8 cellular contexts compared by ENCODE assay signal in the genomic region with DNA sequence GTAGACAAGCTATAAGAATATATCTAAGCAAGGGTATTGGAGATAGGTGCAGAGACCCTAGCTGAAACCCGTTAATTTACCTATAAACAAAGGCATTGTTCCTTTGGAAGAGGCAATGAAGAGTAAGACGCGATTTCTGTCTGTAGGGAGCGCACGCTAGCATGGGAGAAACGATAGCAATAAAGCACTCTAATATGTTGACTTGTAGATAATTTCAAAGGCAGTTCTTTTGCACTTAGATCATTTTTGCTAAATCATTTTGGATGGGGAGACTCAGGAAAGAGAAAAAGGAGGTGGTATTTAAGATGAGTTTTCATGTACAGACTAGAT. TPM values are rescaled to one million over a fixed set of nuclear protein-coding genes. Genes with fewer than 3 reads are reported as not detected.
DNase-seq lines count a peak whose midpoint lies in the region; ATAC-seq and TF ChIP-seq lines count a peak whose summit lies in the region.

No MANE protein-coding gene starts in this region.

- H3K9me3 ChIP-seq in smooth muscle cell (replicated peaks; ENCODE audit: low read depth): no peaks in the 10 kb centered on the region

- no peaks in the 10 kb centered on the region for H3K27me3 ChIP-seq in foreskin keratinocyte
- no peaks in the 10 kb centered on the region for H3K27me3 ChIP-seq in smooth muscle cell (ENCODE audit: low read depth)

- peak; percentile 36 for TF ChIP-seq CTCF in GM13977 (IDR thresholded peaks at IDR 0.05; ENCODE audit: extremely low read depth, insufficient read depth, missing control alignments)
- peak; percentile 59 for TF ChIP-seq CTCF in foreskin keratinocyte (conservative IDR thresholded peaks at IDR 0.05)
- TF ChIP-seq CTCF in smooth muscle cell (IDR thresholded peaks at IDR 0.05; ENCODE audit: borderline replicate concordance, insufficient read depth, poor library complexity, severe bottlenecking): no peak

- DNase-seq in GM13977 (ENCODE audit: low spot score) (no peak), RPMI8226 (peak; percentile 64), foreskin keratinocyte (peak; percentile 17 to 54), smooth muscle cell (lab: John Stamatoyannopoulos, UW; ENCODE audit: unreplicated experiment) (no peak), NCI-H510A treated with DMSO at 0.1 percent for 48 hours (lab: John Stamatoyannopoulos, UW) (no peak)
- no peak for DNase-seq in activated CD4-positive, CD25-positive, alpha-beta regulatory T cell treated with anti-CD3 and anti-CD28 coated beads, Interleukin-2, amount 50 U/mL, for 72 hours
- no peak for DNase-seq in activated naive CD8-positive, alpha-beta T cell treated with anti-CD3 and anti-CD28 coated beads, Interleukin-2, amount 50 U/mL, for 24 hours

- peak overlapping the region; percentile 91 for H2AFZ ChIP-seq in smooth muscle cell (ENCODE audit: low read depth)

- H3K9me3 Mint-ChIP-seq in activated naive CD8-positive, alpha-beta T cell treated with anti-CD3 and anti-CD28 coated beads, Interleukin-2, amount 50 U/mL, for 24 hours: no peaks in the 10 kb centered on the region

- H3K27ac ChIP-seq in foreskin keratinocyte (peak overlapping the region; percentile 63), smooth muscle cell (ENCODE audit: low read depth) (peak overlapping the region; percentile 67)

- H3F3A ChIP-seq in smooth muscle cell (ENCODE audit: low read depth): no peaks in the 10 kb centered on the region

- H3K36me3 ChIP-seq in smooth muscle cell (ENCODE audit: low read depth): no peaks in the 10 kb centered on the region

- no peaks in the 10 kb centered on the region for H4K20me1 ChIP-seq in smooth muscle cell (ENCODE audit: low read depth)

- no peaks in the 10 kb centered on the region for H3K4me1 Mint-ChIP-seq in activated naive CD8-positive, alpha-beta T cell treated with anti-CD3 and anti-CD28 coated beads, Interleukin-2, amount 50 U/mL, for 24 hours

- 2% methylated on average over 6 of the region's 6 CpGs for WGBS in smooth muscle cell (ENCODE audit: low lambda C conversion rate)

- ATAC-seq in foreskin keratinocyte (peak; percentile 32), GM18861 (IDR thresholded peaks at IDR 0.05; ENCODE audit: unreplicated experiment) (no peak)
- ATAC-seq in activated naive CD8-positive, alpha-beta T cell treated with anti-CD3 and anti-CD28 coated beads, Interleukin-2, amount 50 U/mL, for 24 hours: no peak

- H3K27ac Mint-ChIP-seq in activated naive CD8-positive, alpha-beta T cell treated with anti-CD3 and anti-CD28 coated beads, Interleukin-2, amount 50 U/mL, for 24 hours: no peak overlapping the region

- H3K4me1 ChIP-seq in foreskin keratinocyte: peaks cover 10% of the 10 kb centered on the region
- peaks cover 10% of the 10 kb centered on the region for H3K4me1 ChIP-seq in smooth muscle cell (ENCODE audit: low read depth)

- no peaks in the 10 kb centered on the region for H3K27me3 Mint-ChIP-seq in activated naive CD8-positive, alpha-beta T cell treated with anti-CD3 and anti-CD28 coated beads, Interleukin-2, amount 50 U/mL, for 24 hours

- peaks cover 2% of the 10 kb centered on the region for H3K36me3 Mint-ChIP-seq in activated naive CD8-positive, alpha-beta T cell treated with anti-CD3 and anti-CD28 coated beads, Interleukin-2, amount 50 U/mL, for 24 hours (ENCODE audit: low read depth)

- H3K4me3 Mint-ChIP-seq in activated naive CD8-positive, alpha-beta T cell treated with anti-CD3 and anti-CD28 coated beads, Interleukin-2, amount 50 U/mL, for 24 hours: no peak overlapping the region

- in situ Hi-C loops in GM13977 (cut with MboI; ENCODE audit: low pct_unique_long_range_greater_than_20kb, low sequenced_read_pairs, unreplicated experiment): no loop called here

- peaks cover 18% of the 10 kb centered on the region for H3K79me2 ChIP-seq in smooth muscle cell (ENCODE audit: low read depth)

- peak overlapping the region; percentile 92 for H3K4me2 ChIP-seq in smooth muscle cell

- peak overlapping the region; percentile 79 for H3K4me3 ChIP-seq in smooth muscle cell

- H3K9ac ChIP-seq in smooth muscle cell (ENCODE audit: low read depth): peak overlapping the region; percentile 72

RNA-seq across cellular contexts. Expression of gene CCDC77, which starts 0.6 kb away (rescaled TPM):
- total RNA-seq in foreskin keratinocyte: 10.3 and 13.3 TPM in 2 replicates
- polyA plus RNA-seq in foreskin keratinocyte: 6.4 and 7.9 TPM in 2 replicates
- total RNA-seq in smooth muscle cell: 7.6 and 13.9 TPM in 2 replicates
- 7.8 and 11.3 TPM in 2 replicates for polyA plus RNA-seq in smooth muscle cell

RNA-seq across cellular contexts. Expression of gene KDM5A, which starts 13.0 kb away (rescaled TPM):
- total RNA-seq in foreskin keratinocyte (21.6 and 26.0 TPM in 2 replicates), smooth muscle cell (58.5 and 87.2 TPM in 2 replicates)
- polyA plus RNA-seq in foreskin keratinocyte (4.0 and 4.3 TPM in 2 replicates), smooth muscle cell (30.5 and 41.7 TPM in 2 replicates)

RNA-seq across cellular contexts. Expression of gene B4GALNT3, which starts 57.6 kb away (rescaled TPM):
- total RNA-seq in foreskin keratinocyte (7.3 and 7.7 TPM in 2 replicates), smooth muscle cell (3.8 and 5.7 TPM in 2 replicates)
- polyA plus RNA-seq in foreskin keratinocyte (3.5 and 4.0 TPM in 2 replicates), smooth muscle cell (5.1 and 5.9 TPM in 2 replicates)

Comparison
In these comparisons a context has a peak if more than half of its experiments do, and no peak if none do; other contexts are left out.
1. DNase-seq: peak in RPMI8226 (single experiment) and foreskin keratinocyte (2 of 2); none in GM13977 (single experiment), smooth muscle cell (single experiment), activated CD4-positive, CD25-positive, alpha-beta regulatory T cell treated with anti-CD3 and anti-CD28 coated beads, Interleukin-2, amount 50 U/mL, for 72 hours (single experiment), activated naive CD8-positive, alpha-beta T cell treated with anti-CD3 and anti-CD28 coated beads, Interleukin-2, amount 50 U/mL, for 24 hours (single experiment) and NCI-H510A treated with DMSO at 0.1 percent for 48 hours (single experiment).